Comparison of ENCODE assay signal across 18 cellular contexts in genomic region chr17:73609078-73609477, GRCh38. TPM values are rescaled to one million over a fixed set of nuclear protein-coding genes. Genes with fewer than 3 reads are reported as not detected.
DNase-seq lines count a peak whose midpoint lies in the region; ATAC-seq and TF ChIP-seq lines count a peak whose summit lies in the region.
"Had no signal": no experiment of that assay in that cellular context is flagged by ENCODE, and none has a peak within 500 bp of the region (broad histone marks: within the 10 kb centered on the region; RNA-seq: fewer than 3 reads in every experiment).

No MANE protein-coding gene starts in this region.

- H3K18ac ChIP-seq in neuronal stem cell (ENCODE audit: low read length) = peak overlapping the region; percentile 20

- peaks cover 16% of the 10 kb centered on the region for H3K36me3 Mint-ChIP-seq in brain
- peaks cover 0 to 9% (median 4%) of the 10 kb centered on the region in 5 donors for H3K36me3 Mint-ChIP-seq in naive thymus-derived CD4-positive, alpha-beta T cell
- no peaks in the 10 kb centered on the region for H3K36me3 Mint-ChIP-seq in activated T-cell treated with anti-CD3 and anti-CD28 coated beads, Interleukin-2, amount 50 U/mL, for 4 hours (ENCODE audit: insufficient read depth)

- H3K4ac ChIP-seq in neuronal stem cell (ENCODE audit: low read length) = no peak overlapping the region

- peaks cover 99% of the 10 kb centered on the region for H3K4me1 ChIP-seq in BLaER1
- no peaks in the 10 kb centered on the region for H3K4me1 ChIP-seq in naive thymus-derived CD4-positive, alpha-beta T cell (ENCODE audit: control insufficient read depth in 2 of 2, insufficient read depth in 2 of 2, low read length in 2 of 2)
- peaks cover 35 to 48% of the 10 kb centered on the region in 2 donors for H3K4me1 ChIP-seq in neuronal stem cell (ENCODE audit: control insufficient read depth in 2 of 2, insufficient read depth in 1 of 2, low read depth in 1 of 2, low read length in 2 of 2)
- H3K4me1 ChIP-seq: SJSA1 had no signal

- H3K36me3 ChIP-seq in BLaER1 (peaks cover 5% of the 10 kb centered on the region; the same call in 1 of the 2 replicates), neuronal stem cell (replicated peaks in 1 of 2; ENCODE audit: control insufficient read depth in 2 of 2, insufficient read depth in 2 of 2, low read length in 2 of 2) (peaks cover 6 to 7% of the 10 kb centered on the region in 2 donors)
- no peaks in the 10 kb centered on the region for H3K36me3 ChIP-seq in naive thymus-derived CD4-positive, alpha-beta T cell (ENCODE audit: control insufficient read depth in 2 of 3, insufficient read depth in 3 of 3, low read length in 3 of 3)
- H3K36me3 ChIP-seq: SJSA1 had no signal

- no peak overlapping the region for H2BK5ac ChIP-seq in neuronal stem cell (ENCODE audit: low read length)

- peak overlapping the region in 3 of 5 experiments; percentile 8 to 89 (median 34) for H3K27ac Mint-ChIP-seq in brain
- H3K27ac Mint-ChIP-seq in naive thymus-derived CD4-positive, alpha-beta T cell = peak overlapping the region in 5 of 9 donors; percentile 0 to 54 (median 18)

- intact Hi-C loops in naive thymus-derived CD4-positive, alpha-beta T cell (cut with micrococcal nuclease) = no loop called here

- WGBS in neuronal stem cell (ENCODE audit: extremely low coverage in 2 of 2, insufficient read length in 2 of 2, insufficient replicate concordance in 1 of 2), 2 donors = no CpG with 5 or more reads among the region's 6 CpGs

- no peak overlapping the region for H2BK120ac ChIP-seq in neuronal stem cell (ENCODE audit: low read depth, low read length)

- no peak for DNase-seq in naive thymus-derived CD4-positive, alpha-beta T cell
- no peak for DNase-seq in neuronal stem cell (ENCODE audit: low spot score)
- no peak for DNase-seq in activated T-cell treated with anti-CD3 and anti-CD28 coated beads, Interleukin-2, amount 50 U/mL, for 4 hours
- DNase-seq: GOT3, HCEC 1CT, MM.1S, NCI-H2029 treated with DMSO at 0.1 percent for 48 hours, NCI-H446 treated with DMSO at 0.1 percent for 48 hours, NCI-H526 treated with DMSO at 0.1 percent for 48 hours, RPMI8226 had no signal

- peaks cover 9% of the 10 kb centered on the region for H3K9me3 ChIP-seq in BLaER1
- H3K9me3 ChIP-seq in naive thymus-derived CD4-positive, alpha-beta T cell (ENCODE audit: control insufficient read depth in 2 of 3, low read length in 3 of 3) = no peaks in the 10 kb centered on the region
- H3K9me3 ChIP-seq in neuronal stem cell (replicated peaks in 1 of 2; ENCODE audit: control insufficient read depth in 2 of 2, insufficient read depth in 1 of 2, low read depth in 1 of 2, low read length in 2 of 2) = peaks cover 0 to 21% of the 10 kb centered on the region in 2 donors

- H3K9me3 Mint-ChIP-seq in brain = peaks cover 0 to 4% (median 0%) of the 10 kb centered on the region in 5 experiments
- H3K9me3 Mint-ChIP-seq in naive thymus-derived CD4-positive, alpha-beta T cell = peaks cover 0 to 2% (median 0%) of the 10 kb centered on the region in 11 donors
- no peaks in the 10 kb centered on the region for H3K9me3 Mint-ChIP-seq in activated T-cell treated with anti-CD3 and anti-CD28 coated beads, Interleukin-2, amount 50 U/mL, for 4 hours

- no peak overlapping the region for H2AFZ ChIP-seq in neuronal stem cell (ENCODE audit: low read length)

- no peak overlapping the region for H3K9ac ChIP-seq in BLaER1
- no peak overlapping the region for H3K9ac ChIP-seq in neuronal stem cell (ENCODE audit: low read depth, low read length, poor library complexity)
- H3K9ac ChIP-seq: KMS-11 had no signal

- no peak for ATAC-seq in naive thymus-derived CD4-positive, alpha-beta T cell
- ATAC-seq in activated T-cell treated with anti-CD3 and anti-CD28 coated beads, Interleukin-2, amount 50 U/mL, for 4 hours = no peak
- no peak for ATAC-seq in GM18909 (IDR thresholded peaks at IDR 0.05; ENCODE audit: poor library complexity, unreplicated experiment)
- ATAC-seq in HG03521 (IDR thresholded peaks at IDR 0.05; ENCODE audit: unreplicated experiment) = no peak

- no peak overlapping the region for H2BK15ac ChIP-seq in neuronal stem cell (ENCODE audit: low read length)

- no peak overlapping the region for H3K14ac ChIP-seq in neuronal stem cell (ENCODE audit: low read length)

- H4K91ac ChIP-seq in neuronal stem cell (ENCODE audit: low read depth, low read length, poor library complexity) = no peak overlapping the region

- H3K4me2 ChIP-seq in BLaER1 (peak overlapping the region; percentile 91), neuronal stem cell (ENCODE audit: insufficient read depth, low read length, poor library complexity, severe bottlenecking) (no peak overlapping the region)
- H3K4me2 ChIP-seq: KMS-11 had no signal

- no peak overlapping the region for H2AK5ac ChIP-seq in neuronal stem cell (ENCODE audit: low read depth, low read length)

- H4K8ac ChIP-seq in neuronal stem cell (ENCODE audit: low read depth, low read length) = no peak overlapping the region

- peak overlapping the region in 2 of 5 experiments; percentile 2 to 28 for H3K4me3 Mint-ChIP-seq in brain
- no peak overlapping the region for H3K4me3 Mint-ChIP-seq in naive thymus-derived CD4-positive, alpha-beta T cell
- H3K4me3 Mint-ChIP-seq in activated T-cell treated with anti-CD3 and anti-CD28 coated beads, Interleukin-2, amount 50 U/mL, for 4 hours = no peak overlapping the region
- H3K4me3 Mint-ChIP-seq: IgD-negative memory B cell had no signal

- no peak overlapping the region for H3K23ac ChIP-seq in neuronal stem cell (ENCODE audit: low read depth, low read length, poor library complexity)

- CTCF ChIA-PET in naive thymus-derived CD4-positive, alpha-beta T cell (lab: Charles Lee) = no interaction called here

- no peaks in the 10 kb centered on the region for H4K20me1 ChIP-seq in BLaER1

- no peak overlapping the region for H2BK12ac ChIP-seq in neuronal stem cell (ENCODE audit: low read length)

- H3K27me3 ChIP-seq in BLaER1 (no peaks in the 10 kb centered on the region), neuronal stem cell (ENCODE audit: control insufficient read depth in 3 of 3, insufficient read depth in 3 of 3, low read depth in 1 of 3, low read length in 3 of 3) (no peaks in the 10 kb centered on the region)
- H3K27me3 ChIP-seq in naive thymus-derived CD4-positive, alpha-beta T cell (ENCODE audit: control insufficient read depth in 2 of 2, insufficient read depth in 2 of 2, low read length in 2 of 2) = no peaks in the 10 kb centered on the region

- peaks cover 30% of the 10 kb centered on the region for H3K79me1 ChIP-seq in neuronal stem cell (ENCODE audit: low read depth, low read length)

- peak overlapping the region; percentile 91 for H3K27ac ChIP-seq in BLaER1
- no peak overlapping the region for H3K27ac ChIP-seq in naive thymus-derived CD4-positive, alpha-beta T cell (ENCODE audit: low read depth, low read length)
- no peak overlapping the region for H3K27ac ChIP-seq in neuronal stem cell (replicated peaks; ENCODE audit: low read length)
- H3K27ac ChIP-seq: HL-60, KMS-11, SJSA1 had no signal

- H3K27me3 Mint-ChIP-seq in brain = no peaks in the 10 kb centered on the region
- H3K27me3 Mint-ChIP-seq in naive thymus-derived CD4-positive, alpha-beta T cell = peaks cover 0 to 4% (median 0%) of the 10 kb centered on the region in 5 donors
- H3K27me3 Mint-ChIP-seq in activated T-cell treated with anti-CD3 and anti-CD28 coated beads, Interleukin-2, amount 50 U/mL, for 4 hours (ENCODE audit: low read depth) = no peaks in the 10 kb centered on the region
- H3K27me3 Mint-ChIP-seq: IgD-negative memory B cell had no signal

- peaks cover 93% of the 10 kb centered on the region for H3K4me1 Mint-ChIP-seq in brain
- H3K4me1 Mint-ChIP-seq in naive thymus-derived CD4-positive, alpha-beta T cell = peaks cover 0 to 19% (median 4%) of the 10 kb centered on the region in 7 donors
- H3K4me1 Mint-ChIP-seq in activated T-cell treated with anti-CD3 and anti-CD28 coated beads, Interleukin-2, amount 50 U/mL, for 4 hours (ENCODE audit: low read depth) = no peaks in the 10 kb centered on the region

- TF ChIP-seq CTCF in brain (conservative IDR thresholded peaks at IDR 0.05) = no peak

- H3K4me3 ChIP-seq in BLaER1 = no peak overlapping the region; the same call in 1 of the 2 replicates
- H3K4me3 ChIP-seq in naive thymus-derived CD4-positive, alpha-beta T cell (ENCODE audit: low read length) = no peak overlapping the region
- no peak overlapping the region for H3K4me3 ChIP-seq in neuronal stem cell (ENCODE audit: low read length in 2 of 2)
- H3K4me3 ChIP-seq: SJSA1 had no signal

- POLR2A ChIA-PET in naive thymus-derived CD4-positive, alpha-beta T cell (lab: Charles Lee) = no interaction called here

RNA-seq across cellular contexts. Expression of gene SDK2, which starts 35.2 kb away (rescaled TPM):
- polyA plus RNA-seq in brain (ENCODE audit: insufficient read depth, low read depth, low replicate concordance) = 11.0 TPM
- total RNA-seq in naive thymus-derived CD4-positive, alpha-beta T cell = 10 to 100 TPM in 2 of 5 experiments, 1 to 10 TPM in 3; 6.1 to 14.1 (median 8.4) TPM
- 1 to 10 TPM in 1 of 2 donors, under 1 TPM in 1; 0.64 to 2.5 TPM for polyA plus RNA-seq in naive thymus-derived CD4-positive, alpha-beta T cell
- polyA plus RNA-seq in neuronal stem cell (2013, experiment 1 of 2) = 31.6 TPM
- 34.6 TPM for polyA plus RNA-seq in neuronal stem cell (2013, experiment 2 of 2)
- total RNA-seq in activated T-cell treated with anti-CD3 and anti-CD28 coated beads, Interleukin-2, amount 50 U/mL, for 4 hours = under 1 TPM; 0.08 to 0.20 (median 0.08) TPM

Comparison
In these comparisons a context has a peak if more than half of its experiments do, and no peak if none do; other contexts are left out.
1. RNA of gene SDK2, which starts 35.2 kb away (total RNA-seq): 6.1 to 14.1 TPM in naive thymus-derived CD4-positive, alpha-beta T cell; 0.08 to 0.20 TPM in activated T-cell treated with anti-CD3 and anti-CD28 coated beads, Interleukin-2, amount 50 U/mL, for 4 hours; every median in the first group is over 4 times any median in the second.